ENCODE assay signal across 1 cellular context in genomic region chr14:24196071-24197061, GRCh38.
TF ChIP-seq lines count a peak whose summit lies in the region.

No MANE protein-coding gene starts in this region.

TF ChIP-seq in endothelial cell of umbilical vein, 7 proteins besides CTCF, POLR2A, EP300 and RAD21:
- no peak for TF ChIP-seq JUN (IDR thresholded peaks at IDR 0.05; ENCODE audit: borderline replicate concordance, insufficient read depth, insufficient read length, low read depth)
- TF ChIP-seq GATA2 (IDR thresholded peaks at IDR 0.05; ENCODE audit: insufficient read depth, insufficient read length, low read depth, low read length), result no peak
- TF ChIP-seq EZH2 (IDR thresholded peaks at IDR 0.05; ENCODE audit: borderline replicate concordance, low read depth, low read length, severe bottlenecking), result no peak
